Comparison of ENCODE assay signal across 9 cellular contexts in genomic region chr3:134312873-134313838, GRCh38.
DNase-seq lines count a peak whose midpoint lies in the region; ATAC-seq, FAIRE-seq and TF ChIP-seq lines count a peak whose summit lies in the region.
"Had no signal": no experiment of that assay in that cellular context is flagged by ENCODE, and none has a peak within 500 bp of the region (broad histone marks: within the 10 kb centered on the region; RNA-seq: fewer than 3 reads in every experiment).

No MANE protein-coding gene starts in this region.

- H3K79me2 ChIP-seq in keratinocyte (ENCODE audit: control insufficient read depth, insufficient read depth, low read length): no peaks in the 10 kb centered on the region

- H3K9me1 ChIP-seq in keratinocyte (ENCODE audit: control insufficient read depth, extremely low read depth, insufficient read depth, low read length): no peaks in the 10 kb centered on the region

- peak in 1 of 3 experiments; percentile 32 for TF ChIP-seq CTCF in keratinocyte (optimal IDR thresholded peaks at IDR 0.05 in 1 of 3, IDR thresholded peaks at IDR 0.05 in 1 of 3, conservative IDR thresholded peaks at IDR 0.05 in 1 of 3; ENCODE audit: extremely low read depth in 1 of 3, insufficient read depth in 2 of 3, low read length in 3 of 3)

- H3K36me3 ChIP-seq in HUES48 (ENCODE audit: control insufficient read depth, insufficient read depth, low read length) (no peaks in the 10 kb centered on the region), keratinocyte (ENCODE audit: control insufficient read depth in 2 of 2, extremely low read depth in 1 of 2, insufficient read depth in 2 of 2, low read length in 2 of 2) (no peaks in the 10 kb centered on the region)

- no peaks in the 10 kb centered on the region for H3K36me3 Mint-ChIP-seq in stimulated activated naive B cell treated with anti-CD40 and anti-IgM and Interleukin-4, amounts not matched to agents 10 μg/mL and 1 μg/mL and 100 μg/mL, for 72 hours

- H3K27ac ChIP-seq in HUES48 (ENCODE audit: low read depth, low read length): peak overlapping the region; percentile 80
- peak overlapping the region; percentile 79 for H3K27ac ChIP-seq in caudate nucleus (ENCODE audit: low read depth, low read length)
- H3K27ac ChIP-seq in keratinocyte (ENCODE audit: control insufficient read depth, insufficient read depth, low read length): peak overlapping the region; percentile 90
- H3K27ac ChIP-seq: SK-N-MC had no signal

- peak overlapping the region; percentile 68 for H2AFZ ChIP-seq in keratinocyte (ENCODE audit: control insufficient read depth, low read length)

- peak; percentile 22 to 35 for ATAC-seq in stimulated activated naive B cell treated with anti-CD40 and anti-IgM and Interleukin-4, amounts not matched to agents 10 μg/mL and 1 μg/mL and 100 μg/mL, for 72 hours (replicated peaks)

- H3K4me2 ChIP-seq in keratinocyte (ENCODE audit: control insufficient read depth, extremely low read depth, insufficient read depth, low read depth, low read length): peak overlapping the region; percentile 90

- dilution Hi-C loops in keratinocyte (cut with MboI; ENCODE audit: extremely low pct_ligation_motif_present, low sequenced_read_pairs): no loop called here

- H3K4me1 ChIP-seq in HUES48 (ENCODE audit: control insufficient read depth, insufficient read depth, low read length) (peaks cover 34% of the 10 kb centered on the region), keratinocyte (ENCODE audit: control insufficient read depth, extremely low read depth, insufficient read depth, low read length) (peaks cover 72% of the 10 kb centered on the region)

- no peaks in the 10 kb centered on the region for H3K9me3 Mint-ChIP-seq in stimulated activated naive B cell treated with anti-CD40 and anti-IgM and Interleukin-4, amounts not matched to agents 10 μg/mL and 1 μg/mL and 100 μg/mL, for 72 hours

- H4K20me1 ChIP-seq in keratinocyte (ENCODE audit: control insufficient read depth, extremely low read depth, insufficient read depth, low read length): no peaks in the 10 kb centered on the region

- H3K9me3 ChIP-seq in HUES48 (ENCODE audit: control insufficient read depth, insufficient read depth, low read length) (no peaks in the 10 kb centered on the region), keratinocyte (ENCODE audit: control insufficient read depth, low read depth, low read length) (no peaks in the 10 kb centered on the region)

- peaks cover 29 to 58% of the 10 kb centered on the region in 2 donors for H3K27me3 Mint-ChIP-seq in stimulated activated naive B cell treated with anti-CD40 and anti-IgM and Interleukin-4, amounts not matched to agents 10 μg/mL and 1 μg/mL and 100 μg/mL, for 72 hours

- H3K27ac Mint-ChIP-seq in stimulated activated naive B cell treated with anti-CD40 and anti-IgM and Interleukin-4, amounts not matched to agents 10 μg/mL and 1 μg/mL and 100 μg/mL, for 72 hours: no peak overlapping the region

- H3K27me3 ChIP-seq in HUES48 (ENCODE audit: control insufficient read depth, insufficient read depth, low read length) (peaks cover 28% of the 10 kb centered on the region), keratinocyte (ENCODE audit: control insufficient read depth, extremely low read depth, insufficient read depth, low read length) (no peaks in the 10 kb centered on the region)

- peak overlapping the region; percentile 77 to 79 for H3K4me3 Mint-ChIP-seq in stimulated activated naive B cell treated with anti-CD40 and anti-IgM and Interleukin-4, amounts not matched to agents 10 μg/mL and 1 μg/mL and 100 μg/mL, for 72 hours

- DNase-seq in caudate nucleus (lab: John Stamatoyannopoulos, UW): peak in 9 of 61 donors; percentile 21 to 54 (median 24)
- no peak for DNase-seq in keratinocyte (ENCODE audit: low read depth, low spot score)
- no peak for DNase-seq in stimulated activated naive B cell treated with anti-CD40 and anti-IgM and Interleukin-4, amounts not matched to agents 10 μg/mL and 1 μg/mL and 100 μg/mL, for 72 hours
- DNase-seq in NCI-H748 (lab: John Stamatoyannopoulos, UW; ENCODE audit: unreplicated experiment): no peak
- no peak for DNase-seq in NCI-H446 treated with DMSO at 0.1 percent for 48 hours (lab: John Stamatoyannopoulos, UW)
- DNase-seq in NCI-H128 (lab: John Stamatoyannopoulos, UW; ENCODE audit: unreplicated experiment): no peak
- DNase-seq in NCI-H510A treated with DMSO at 0.1 percent for 48 hours (lab: John Stamatoyannopoulos, UW): no peak

- H3K4me1 Mint-ChIP-seq in stimulated activated naive B cell treated with anti-CD40 and anti-IgM and Interleukin-4, amounts not matched to agents 10 μg/mL and 1 μg/mL and 100 μg/mL, for 72 hours: peaks cover 7 to 26% of the 10 kb centered on the region in 2 donors

- no peak for FAIRE-seq in keratinocyte (lab: Jason Lieb, UNC)

- H3K9ac ChIP-seq in HUES48 (ENCODE audit: low read depth, low read length) (peak overlapping the region; percentile 82), keratinocyte (ENCODE audit: control insufficient read depth, extremely low read depth, insufficient read depth, low read length) (peak overlapping the region; percentile 80)

- H3K4me3 ChIP-seq in HUES48 (ENCODE audit: low read depth, low read length) (peak overlapping the region; percentile 64), keratinocyte (ENCODE audit: control insufficient read depth in 2 of 3, extremely low read depth in 1 of 3, insufficient read depth in 2 of 3, low read depth in 1 of 3, low read length in 3 of 3) (peak overlapping the region; percentile 47 to 70 (median 51))
- H3K4me3 ChIP-seq: SK-N-MC had no signal
